Comparison of ENCODE assay signal across 19 cellular contexts in genomic region chr3:195438371-195438770, GRCh38. TPM values are rescaled to one million over a fixed set of nuclear protein-coding genes. Genes with fewer than 3 reads are reported as not detected.
DNase-seq lines count a peak whose midpoint lies in the region; ATAC-seq and TF ChIP-seq lines count a peak whose summit lies in the region.
"Had no signal": no experiment of that assay in that cellular context is flagged by ENCODE, and none has a peak within 500 bp of the region (broad histone marks: within the 10 kb centered on the region; RNA-seq: fewer than 3 reads in every experiment).

No MANE protein-coding gene starts in this region.

- peak; percentile 12 for DNase-seq in Caki2 (ENCODE audit: low read depth)
- DNase-seq in HT-29 (ENCODE audit: low spot score) = peak; percentile 72
- peak; percentile 74 to 94 for DNase-seq in PC-9
- DNase-seq in foreskin keratinocyte = peak; percentile 62 to 84
- DNase-seq in NCI-H2081 (lab: John Stamatoyannopoulos, UW) = no peak
- no peak for DNase-seq in WTC11 (ENCODE audit: low spot score)
- DNase-seq: ACHN; BE2C; CD4-positive, alpha-beta memory T cell; HCEC 1CT; NCI-H1417 treated with DMSO at 0.1 percent for 48 hours; NCI-H446; NCI-H748 treated with DMSO at 0.1 percent for 48 hours; SHP77 treated with DMSO at 0.1 percent for 48 hours had no signal

- H3K27me3 ChIP-seq in PC-9 (ENCODE audit: insufficient read depth, low read depth) (no peaks in the 10 kb centered on the region), foreskin keratinocyte (no peaks in the 10 kb centered on the region)
- H3K27me3 ChIP-seq: BE2C, Peyer's patch had no signal

- peaks cover 11% of the 10 kb centered on the region for H4K20me1 ChIP-seq in PC-9 (ENCODE audit: insufficient read depth)

- peaks cover 91% of the 10 kb centered on the region for H3K79me2 ChIP-seq in PC-9 (ENCODE audit: low read depth)

- intact Hi-C loops in PC-9 (cut with micrococcal nuclease; ENCODE audit: unreplicated experiment) = no loop called here

- peaks cover 22% of the 10 kb centered on the region for H3F3A ChIP-seq in PC-9 (ENCODE audit: insufficient read depth, low read depth)

- H3K4me3 ChIP-seq in PC-9 = 0 out of 2 replicates have a peak overlapping the region, but pooled peaks have one; percentile 14
- H3K4me3 ChIP-seq: Peyer's patch had no signal

- H2AFZ ChIP-seq in PC-9 = no peak overlapping the region

- H3K4me1 Mint-ChIP-seq in WTC11 = peaks cover 22% of the 10 kb centered on the region

- H3K4me3 Mint-ChIP-seq in WTC11 = no peak overlapping the region

- no peaks in the 10 kb centered on the region for H3K36me3 ChIP-seq in PC-9 (ENCODE audit: low read depth)
- H3K36me3 ChIP-seq: BE2C, Peyer's patch had no signal

- no peaks in the 10 kb centered on the region for H3K9me3 ChIP-seq in PC-9 (ENCODE audit: insufficient read depth, low read depth)
- H3K9me3 ChIP-seq: BE2C, Peyer's patch had no signal

- H3K4me1 ChIP-seq in PC-9 (replicated peaks; ENCODE audit: insufficient read depth) (peaks cover 43% of the 10 kb centered on the region), foreskin keratinocyte (no peaks in the 10 kb centered on the region)
- H3K4me1 ChIP-seq: BE2C had no signal

- ATAC-seq in foreskin keratinocyte (no peak), GM21526 (IDR thresholded peaks at IDR 0.05; ENCODE audit: low FRiP score, unreplicated experiment) (no peak), HG03571 (IDR thresholded peaks at IDR 0.05; ENCODE audit: unreplicated experiment) (no peak), WTC11 (no peak)

- peak overlapping the region; percentile 50 for H3K4me2 ChIP-seq in PC-9
- H3K4me2 ChIP-seq: KMS-11 had no signal

- H3K27ac ChIP-seq in PC-9 (peak overlapping the region; percentile 58), foreskin keratinocyte (no peak overlapping the region)
- H3K27ac ChIP-seq: HL-60, KMS-11, Peyer's patch had no signal

- POLR2A ChIA-PET in PC-9 (lab: Charles Lee; ENCODE audit: unreplicated experiment) = interaction anchor here (0.6 to 0.7 kb wide), 2 partner anchors 108 to 502 kb away, joined by 3 to 6 read pairs; no protein-coding TSS in a partner anchor
- POLR2A ChIA-PET in WTC11 (lab: Charles Lee) = interaction anchor here (0.7 kb wide), 1 partner anchor 131 kb away, joined by 3 read pairs; no protein-coding TSS in a partner anchor

- in situ Hi-C loops in Caki2 (cut with HindIII; ENCODE audit: low pct_unique_long_range_greater_than_20kb, low sequenced_read_pairs) = no loop called here

- no TSS peak for BruUV-seq in PC-9 (replicated peaks; lab: Mats Ljungman, UMichigan)

- H3K36me3 Mint-ChIP-seq in WTC11 = no peaks in the 10 kb centered on the region

- CTCF ChIA-PET in PC-9 (lab: Charles Lee) (interaction anchor here (0.6 kb wide), 1 partner anchor 23 kb away, joined by 4 read pairs; no protein-coding TSS in a partner anchor), WTC11 (lab: Charles Lee) (no interaction called here)

- H3K9me3 Mint-ChIP-seq in WTC11 = no peaks in the 10 kb centered on the region
- H3K9me3 Mint-ChIP-seq: CD4-positive, alpha-beta memory T cell had no signal

- no peak overlapping the region for H3K27ac Mint-ChIP-seq in WTC11

- TF ChIP-seq CTCF in PC-9 (conservative IDR thresholded peaks at IDR 0.05) (no peak), foreskin keratinocyte (conservative IDR thresholded peaks at IDR 0.05) (no peak), WTC11 (IDR thresholded peaks at IDR 0.05) (no peak)

- no peaks in the 10 kb centered on the region for H3K27me3 Mint-ChIP-seq in WTC11 (ENCODE audit: low read depth)
- H3K27me3 Mint-ChIP-seq: CD4-positive, alpha-beta memory T cell had no signal

- no peaks in the 10 kb centered on the region for H3K9me2 ChIP-seq in PC-9 (ENCODE audit: insufficient read depth)

TF ChIP-seq in WTC11, 78 proteins besides CTCF, POLR2A, EP300 and RAD21:
- TF ChIP-seq ZNF138 (CRISPR knock-in tag; conservative IDR thresholded peaks at IDR 0.05) (no peak), NFYB (CRISPR knock-in tag; conservative IDR thresholded peaks at IDR 0.05; ENCODE audit: low read depth) (no peak), FOXJ3 (CRISPR knock-in tag; IDR thresholded peaks at IDR 0.05; ENCODE audit: borderline replicate concordance) (no peak), MYBL2 (CRISPR knock-in tag; IDR thresholded peaks at IDR 0.05) (no peak)

RNA-seq across cellular contexts. Expression of gene ACAP2, which starts 4.4 kb away (rescaled TPM):
- 18.7 and 19.8 TPM in 2 replicates for total RNA-seq in Caki2 (2014; rRNA removed; shearing (Covaris generic); ENCODE audit: low replicate concordance)
- total RNA-seq in HT-29 (2014; rRNA removed; shearing (Covaris generic)) = 16.0 and 16.4 TPM in 2 replicates
- total RNA-seq in PC-9 (2021) (67.9 and 71.0 TPM in 2 replicates), foreskin keratinocyte (26.5 and 27.9 TPM in 2 replicates), WTC11 (2021) (39.9 to 42.4 TPM (median 42.0 TPM) in 3 replicates)
- polyA plus RNA-seq in foreskin keratinocyte = 4.6 and 4.7 TPM in 2 replicates

Comparison
In these comparisons a context has a peak if more than half of its experiments do, and no peak if none do; other contexts are left out.
1. DNase-seq: peak in Caki2 (single experiment), HT-29 (single experiment), PC-9 (2 of 2) and foreskin keratinocyte (2 of 2); none in NCI-H2081 (0 of 2) and WTC11 (single experiment).